8 cellular contexts compared by ENCODE assay signal in the genomic region with DNA sequence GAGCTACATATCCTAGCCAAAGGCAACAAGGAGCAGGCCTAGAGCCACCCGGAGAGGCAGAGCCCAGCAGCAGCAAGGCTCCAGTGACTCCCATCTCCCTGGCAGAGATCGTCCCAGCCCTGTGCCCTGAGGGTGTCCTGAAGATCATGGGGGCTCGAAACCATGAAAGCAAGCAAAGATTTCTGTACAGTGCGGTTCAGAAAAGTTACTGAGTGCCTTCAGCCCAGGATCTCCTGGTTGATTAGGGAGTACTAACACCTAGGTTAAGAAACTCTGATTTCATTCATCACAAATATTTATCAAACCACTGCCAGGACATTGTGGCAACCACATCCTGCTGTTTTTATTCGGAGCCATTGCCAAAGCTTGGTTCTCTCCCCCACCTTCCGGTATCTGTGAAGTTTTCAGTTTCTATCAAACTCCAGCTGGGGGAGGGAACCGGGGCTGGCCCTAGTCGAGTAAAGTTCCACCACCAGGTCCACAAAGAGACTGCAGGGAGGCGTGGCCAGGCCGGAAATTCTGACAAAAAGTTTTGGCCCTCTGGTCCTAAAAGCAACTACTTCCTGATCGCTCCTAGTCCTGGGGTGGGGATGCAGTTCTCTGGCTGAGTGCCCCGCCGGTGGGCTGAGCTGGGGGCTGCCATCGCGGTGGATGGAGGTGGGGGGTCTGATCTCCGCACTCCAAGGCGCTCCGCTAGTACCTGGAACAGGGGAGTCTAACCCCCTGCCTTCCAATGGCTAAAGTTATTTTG. TPM values are rescaled to one million over a fixed set of nuclear protein-coding genes. Genes with fewer than 3 reads are reported as not detected.
DNase-seq lines count a peak whose midpoint lies in the region; TF ChIP-seq lines count a peak whose summit lies in the region.

No MANE protein-coding gene starts in this region.

- DNase-seq in HCEC 1CT (peak; percentile 86), MG63 (peak; percentile 93), coronary artery (ENCODE audit: low spot score) (peak; percentile 96), left kidney (ENCODE audit: low read depth, low spot score) (peak; percentile 95), NCI-H1092 (lab: John Stamatoyannopoulos, UW) (no peak)
- DNase-seq in activated CD4-positive, alpha-beta T cell treated with anti-CD3 and anti-CD28 coated beads for 4 hours: peak; percentile 85
- peak; percentile 91 to 93 for DNase-seq in stimulated activated CD4-positive, alpha-beta T cell treated with anti-CD3 and anti-CD28 coated beads, Interleukin-2, amount 100 ng/mL, for 24 hours

- no peaks in the 10 kb centered on the region for H3K9me3 ChIP-seq in MG63

- peak; percentile 15 for TF ChIP-seq CTCF in GM12873 (IDR thresholded peaks at IDR 0.05; ENCODE audit: insufficient read depth, low read depth, low read length, missing control alignments)
- peak; percentile 17 for TF ChIP-seq CTCF in coronary artery (IDR thresholded peaks at IDR 0.05)

- H3K4me3 ChIP-seq in MG63 (peak overlapping the region; percentile 66), coronary artery (peak overlapping the region; percentile 98)

- H3K36me3 ChIP-seq in MG63: peaks cover 9% of the 10 kb centered on the region

- peak overlapping the region; percentile 96 to 99 for H3K27ac ChIP-seq in coronary artery

- no peaks in the 10 kb centered on the region for H3K27me3 ChIP-seq in MG63

RNA-seq across cellular contexts. Expression of a gene that starts 1.2 kb away (rescaled TPM):
- total RNA-seq in MG63 (2014; rRNA removed; shearing (Covaris generic); ENCODE audit: low replicate concordance): 10.7 and 13.6 TPM in 2 replicates

RNA-seq across cellular contexts. Expression of a gene that starts 40.4 kb away (rescaled TPM):
- total RNA-seq in MG63 (2014; rRNA removed; shearing (Covaris generic); ENCODE audit: low replicate concordance): 64.0 and 107 TPM in 2 replicates

RNA-seq across cellular contexts. Expression of a gene that starts 59.9 kb away (rescaled TPM):
- total RNA-seq in MG63 (2014; rRNA removed; shearing (Covaris generic); ENCODE audit: low replicate concordance): not detected in 2 replicates
